In the genomic region with DNA sequence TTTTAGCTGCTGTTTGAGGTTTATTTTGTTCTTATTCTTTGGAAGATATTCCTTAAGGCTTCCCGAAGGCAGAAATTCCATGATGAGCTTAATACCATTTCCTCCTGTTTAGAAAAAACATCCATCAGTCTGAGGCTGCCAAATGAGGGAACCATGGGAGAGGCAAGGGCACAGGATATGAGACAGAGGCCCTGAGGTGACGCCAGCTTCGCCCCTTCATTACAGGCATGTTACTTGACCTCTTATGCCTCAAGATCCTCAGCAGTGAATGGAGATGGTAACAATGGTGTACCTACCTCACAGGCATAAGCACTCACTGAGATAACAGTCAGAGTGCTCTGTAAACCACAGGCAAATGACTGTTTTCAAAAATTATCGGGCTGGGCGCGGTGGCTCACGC, we compare ENCODE assay signal across 20 cellular contexts.
DNase-seq lines count a peak whose midpoint lies in the region; ATAC-seq and TF ChIP-seq lines count a peak whose summit lies in the region.
"Had no signal": no experiment of that assay in that cellular context is flagged by ENCODE, and none has a peak within 500 bp of the region (broad histone marks: within the 10 kb centered on the region; RNA-seq: fewer than 3 reads in every experiment).

No MANE protein-coding gene starts in this region.

- peaks cover 7% of the 10 kb centered on the region for H3K27me3 Mint-ChIP-seq in endothelial cell (ENCODE audit: unreplicated experiment)
- no peaks in the 10 kb centered on the region for H3K27me3 Mint-ChIP-seq in activated naive CD4-positive, alpha-beta T cell treated with anti-CD3 and anti-CD28 coated beads, Interleukin-2, amount 10 ng/mL, durations not matched to agents 7 days and 5 days
- H3K27me3 Mint-ChIP-seq: B cell; CD4-positive, CD25-positive, alpha-beta regulatory T cell had no signal

- TF ChIP-seq CTCF in endothelial cell (IDR thresholded peaks at IDR 0.05; ENCODE audit: unreplicated experiment), result no peak

- peak overlapping the region; percentile 7 for H3K4me3 Mint-ChIP-seq in endothelial cell (ENCODE audit: unreplicated experiment)
- H3K4me3 Mint-ChIP-seq in activated naive CD4-positive, alpha-beta T cell treated with anti-CD3 and anti-CD28 coated beads, Interleukin-2, amount 10 ng/mL, durations not matched to agents 7 days and 5 days, result no peak overlapping the region
- H3K4me3 Mint-ChIP-seq: B cell had no signal

- CTCF ChIA-PET in activated naive CD4-positive, alpha-beta T cell treated with anti-CD3 and anti-CD28 coated beads, Interleukin-2, amount 10 ng/mL, durations not matched to agents 7 days and 5 days (lab: Charles Lee), result no interaction called here

- DNase-seq in Daoy (ENCODE audit: low read depth) (peak; percentile 18), ELR (ENCODE audit: low read depth) (peak; percentile 40), endothelial cell (ENCODE audit: low spot score) (no peak), lung microvascular endothelial cell (ENCODE audit: low read depth in 2 of 2) (peak; percentile 20 to 96), pons (ENCODE audit: low spot score) (no peak)
- DNase-seq in activated naive CD4-positive, alpha-beta T cell treated with anti-CD3 and anti-CD28 coated beads, Interleukin-2, amount 10 ng/mL, durations not matched to agents 7 days and 5 days, result no peak
- DNase-seq: CD4-positive, CD25-positive, alpha-beta regulatory T cell; COR-L47; DMS 273 treated with DMSO at 0.1 percent for 48 hours; Karpas-422; NCI-H1048; NCI-H1694; NCI-H2081 treated with DMSO at 0.1 percent for 48 hours; NCI-H510A; NCI-H774 had no signal

- peak overlapping the region; percentile 13 for H3K27ac Mint-ChIP-seq in endothelial cell (ENCODE audit: unreplicated experiment)
- H3K27ac Mint-ChIP-seq in activated naive CD4-positive, alpha-beta T cell treated with anti-CD3 and anti-CD28 coated beads, Interleukin-2, amount 10 ng/mL, durations not matched to agents 7 days and 5 days, result no peak overlapping the region
- H3K27ac Mint-ChIP-seq: CD4-positive, CD25-positive, alpha-beta regulatory T cell had no signal

- peaks cover 11% of the 10 kb centered on the region for H3K4me1 Mint-ChIP-seq in endothelial cell (ENCODE audit: unreplicated experiment)
- no peaks in the 10 kb centered on the region for H3K4me1 Mint-ChIP-seq in activated naive CD4-positive, alpha-beta T cell treated with anti-CD3 and anti-CD28 coated beads, Interleukin-2, amount 10 ng/mL, durations not matched to agents 7 days and 5 days

- H3K36me3 Mint-ChIP-seq in endothelial cell (ENCODE audit: low read depth, unreplicated experiment), result peaks cover 73% of the 10 kb centered on the region
- peaks cover 66% of the 10 kb centered on the region for H3K36me3 Mint-ChIP-seq in activated naive CD4-positive, alpha-beta T cell treated with anti-CD3 and anti-CD28 coated beads, Interleukin-2, amount 10 ng/mL, durations not matched to agents 7 days and 5 days

- ATAC-seq in GM19023 (IDR thresholded peaks at IDR 0.05; ENCODE audit: unreplicated experiment), result no peak
- ATAC-seq: GM12878, Right ventricle myocardium inferior had no signal

- H3K9me3 Mint-ChIP-seq in endothelial cell (ENCODE audit: unreplicated experiment), result no peaks in the 10 kb centered on the region
- no peaks in the 10 kb centered on the region for H3K9me3 Mint-ChIP-seq in activated naive CD4-positive, alpha-beta T cell treated with anti-CD3 and anti-CD28 coated beads, Interleukin-2, amount 10 ng/mL, durations not matched to agents 7 days and 5 days
- H3K9me3 Mint-ChIP-seq: CD4-positive, CD25-positive, alpha-beta regulatory T cell; IgD-negative memory B cell had no signal

Comparison
In these comparisons a context has a peak if more than half of its experiments do, and no peak if none do; other contexts are left out.
1. DNase-seq: peak in Daoy (single experiment), ELR (single experiment) and lung microvascular endothelial cell (2 of 2); none in endothelial cell (single experiment), activated naive CD4-positive, alpha-beta T cell treated with anti-CD3 and anti-CD28 coated beads, Interleukin-2, amount 10 ng/mL, durations not matched to agents 7 days and 5 days (single experiment) and pons (single experiment).